2 cellular contexts compared by ENCODE assay signal in the genomic region with DNA sequence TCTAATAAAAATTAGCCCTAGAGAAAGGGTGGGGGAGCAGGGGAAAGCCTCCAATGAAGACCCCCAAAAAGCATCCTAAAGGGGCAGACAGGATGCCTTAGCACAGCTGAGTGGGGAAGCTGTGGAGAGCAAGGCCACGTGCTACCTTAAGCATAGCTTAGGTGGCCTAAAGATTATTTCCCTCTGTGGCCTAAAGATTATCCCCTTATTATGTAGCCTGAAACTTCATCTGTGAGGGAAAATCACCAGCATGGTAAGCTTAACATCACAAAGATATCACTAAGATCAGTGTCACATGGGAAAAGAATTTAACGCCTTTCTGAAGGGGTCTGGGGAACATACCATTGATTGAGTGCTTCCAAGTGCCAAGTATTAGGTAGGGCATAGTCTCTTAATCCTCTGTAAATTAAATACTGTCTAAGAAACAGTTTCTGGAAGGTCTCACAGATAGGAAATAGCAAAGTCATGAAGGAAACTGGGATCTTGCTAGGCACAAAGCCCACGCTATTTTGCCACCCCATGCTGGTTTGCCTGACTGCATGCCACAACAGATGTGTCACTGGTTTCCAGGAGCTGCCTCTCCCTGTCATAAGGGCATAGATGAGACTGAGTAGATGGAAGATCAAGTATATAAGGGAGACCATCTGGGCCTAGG.
TF ChIP-seq lines count a peak whose summit lies in the region.

No MANE protein-coding gene starts in this region.

TF ChIP-seq in SK-N-SH treated with all-trans-retinoic acid at 6 μM for 48 hours, 23 proteins besides CTCF, POLR2A, EP300 and RAD21 (continued from another document):
- TF ChIP-seq PATZ1 (CRISPR knock-in tag; IDR thresholded peaks at IDR 0.05; ENCODE audit: borderline replicate concordance) (no peak), OSR1 (CRISPR knock-in tag; IDR thresholded peaks at IDR 0.05) (no peak), ZNF8 (CRISPR knock-in tag; IDR thresholded peaks at IDR 0.05) (no peak), ZNF70 (CRISPR knock-in tag; IDR thresholded peaks at IDR 0.05) (no peak), ISL1 (CRISPR knock-in tag; IDR thresholded peaks at IDR 0.05) (no peak), TOX (CRISPR knock-in tag; IDR thresholded peaks at IDR 0.05; ENCODE audit: borderline replicate concordance) (no peak)

TF ChIP-seq in SK-N-SH, 30 proteins besides CTCF, POLR2A, EP300 and RAD21 (continued from another document):
- TF ChIP-seq USF2 (IDR thresholded peaks at IDR 0.05; ENCODE audit: borderline replicate concordance, low read depth, low read length): no peak
- no peak for TF ChIP-seq SMC3 (IDR thresholded peaks at IDR 0.05; ENCODE audit: low read depth, low read length)
- TF ChIP-seq NFIC (IDR thresholded peaks at IDR 0.05; ENCODE audit: borderline replicate concordance): no peak
- no peak for TF ChIP-seq NRF1 (IDR thresholded peaks at IDR 0.05; ENCODE audit: low read depth, low read length)
- no peak for TF ChIP-seq FOXJ3 (CRISPR knock-in tag; IDR thresholded peaks at IDR 0.05)
- TF ChIP-seq IRF3 (IDR thresholded peaks at IDR 0.05; ENCODE audit: low read depth, low read length): no peak
- TF ChIP-seq RCOR1 (IDR thresholded peaks at IDR 0.05; ENCODE audit: low read length): no peak
